Comparison of ENCODE assay signal across 8 cellular contexts in genomic region chr11:133082851-133083488, GRCh38.
A peak's percentile ranks its signal among the peaks of the same experiment; 100 is the strongest.
DNase-seq lines count a peak whose midpoint lies in the region; ATAC-seq lines count a peak whose summit lies in the region.

No MANE protein-coding gene starts in this region.

- CTCF ChIA-PET in T-cell (lab: Charles Lee), result no interaction called here

- DNase-seq in DMS114 treated with DMSO at 0.1 percent for 48 hours (lab: John Stamatoyannopoulos, UW; ENCODE audit: unreplicated experiment), result peak; percentile 26
- peak in 24 of 34 experiments; percentile 6 to 42 (median 18) for DNase-seq in T-cell
- DNase-seq in central memory CD4-positive, alpha-beta T cell, result peak; percentile 39
- peak; percentile 65 for DNase-seq in kidney tubule cell (ENCODE audit: low spot score)
- DNase-seq in stimulated activated CD4-positive, alpha-beta T cell treated with anti-CD3 and anti-CD28 coated beads, Interleukin-1b, Interleukin-23, amount 100 ng/mL, for 48 hours, result peak; percentile 69
- DNase-seq in SIG-M5 (lab: John Stamatoyannopoulos, UW), result no peak

- ATAC-seq in GM21367 (IDR thresholded peaks at IDR 0.05; ENCODE audit: unreplicated experiment), result peak; percentile 82
- ATAC-seq in HG03571 (IDR thresholded peaks at IDR 0.05; ENCODE audit: unreplicated experiment), result peak; percentile 86
- ATAC-seq in T-cell (replicated peaks in 1 of 4), result peak; percentile 46 to 79 (median 71)

- H3K4me3 Mint-ChIP-seq in T-cell, result peak overlapping the region in 1 of 3 donors; percentile 23

- POLR2A ChIA-PET in T-cell (lab: Charles Lee), result no interaction called here

- H3K27me3 Mint-ChIP-seq in T-cell, result peaks cover 32 to 45% of the 10 kb centered on the region in 2 donors

- peaks cover 0 to 7% (median 0%) of the 10 kb centered on the region in 3 donors for H3K9me3 Mint-ChIP-seq in T-cell

- no peaks in the 10 kb centered on the region for H3K36me3 Mint-ChIP-seq in T-cell

- H3K27ac Mint-ChIP-seq in T-cell, result no peak overlapping the region

- H3K4me1 Mint-ChIP-seq in T-cell, result peaks cover 0 to 6% (median 0%) of the 10 kb centered on the region in 3 donors
